Comparison of ENCODE assay signal across 20 cellular contexts in genomic region chr2:160362018-160362417, GRCh38.
A peak's percentile ranks its signal among the peaks of the same experiment; 100 is the strongest.
DNase-seq lines count a peak whose midpoint lies in the region; ATAC-seq, FAIRE-seq and TF ChIP-seq lines count a peak whose summit lies in the region.
"Had no signal": no experiment of that assay in that cellular context is flagged by ENCODE, and none has a peak within 500 bp of the region (broad histone marks: within the 10 kb centered on the region; RNA-seq: fewer than 3 reads in every experiment).

No MANE protein-coding gene starts in this region.

- H4K91ac ChIP-seq in trophoblast cell (ENCODE audit: low read depth, low read length) = no peak overlapping the region

- H3K79me1 ChIP-seq in trophoblast cell (ENCODE audit: low read length) = no peaks in the 10 kb centered on the region

- no peak overlapping the region for H3K18ac ChIP-seq in trophoblast cell (ENCODE audit: low read length)

- H3K4me1 Mint-ChIP-seq in HFFc6 (ENCODE audit: low read depth) = peaks cover 93% of the 10 kb centered on the region

- no peaks in the 10 kb centered on the region for H3K9me3 Mint-ChIP-seq in HFFc6
- H3K9me3 Mint-ChIP-seq: CD4-positive, CD25-positive, alpha-beta regulatory T cell had no signal

- FAIRE-seq in A549 (lab: Jason Lieb, UNC) = no peak
- FAIRE-seq: A204.1, G401.6, GM12891, GM19239 had no signal

- H3K9me3 ChIP-seq in A549 (no peaks in the 10 kb centered on the region), trophoblast cell (ENCODE audit: insufficient read depth, low read depth, low read length) (no peaks in the 10 kb centered on the region)
- H3K9me3 ChIP-seq: BLaER1 treated with 17β-estradiol and CSF1 and Interleukin-3, amounts not matched to agents 10 nM and 100 nM had no signal

- TF ChIP-seq EP300 in A549 (IDR thresholded peaks at IDR 0.05) = no peak

- H3K27me3 ChIP-seq in ACC112 (ENCODE audit: insufficient read depth, low read length) = no peaks in the 10 kb centered on the region
- no peaks in the 10 kb centered on the region for H3K27me3 ChIP-seq in trophoblast cell (ENCODE audit: insufficient read depth, low read length)
- H3K27me3 ChIP-seq: BLaER1 treated with 17β-estradiol and CSF1 and Interleukin-3, amounts not matched to agents 10 nM and 100 nM had no signal

- H4K8ac ChIP-seq in trophoblast cell (ENCODE audit: low read depth, low read length) = no peak overlapping the region

- CTCF ChIA-PET in A549 (lab: Yijun Ruan, JAX) = interaction anchor here (1.4 to 2.5 kb wide), 3 partner anchors 9 to 15 kb away, joined by 3 to 10 read pairs (median 4); no protein-coding TSS in a partner anchor

- no peak overlapping the region for H3K9ac ChIP-seq in trophoblast cell (ENCODE audit: low read length)
- H3K9ac ChIP-seq: BLaER1 treated with 17β-estradiol and CSF1 and Interleukin-3, amounts not matched to agents 10 nM and 100 nM; KMS-11 had no signal

- no peak for DNase-seq in A549 (ENCODE audit: low read depth in 1 of 2, low spot score in 1 of 2)
- no peak for DNase-seq in HFFc6
- DNase-seq in trophoblast cell = no peak
- DNase-seq in HuH-7.5 (ENCODE audit: low spot score) = no peak
- DNase-seq in SKM-1 (lab: John Stamatoyannopoulos, UW; ENCODE audit: unreplicated experiment) = no peak
- DNase-seq in NCI-H2107 treated with DMSO at 0.1 percent for 48 hours (lab: John Stamatoyannopoulos, UW; ENCODE audit: unreplicated experiment) = no peak
- DNase-seq: CD4-positive, CD25-positive, alpha-beta regulatory T cell; CD8-positive, alpha-beta memory T cell; COR-L47; GOT3; H7 had no signal

- H3K79me2 ChIP-seq in ACC112 (ENCODE audit: control insufficient read depth, insufficient read depth, low read length, unreplicated experiment) (peaks cover 96% of the 10 kb centered on the region), trophoblast cell (ENCODE audit: control insufficient read depth, insufficient read depth, low read length, poor library complexity) (peaks cover 4% of the 10 kb centered on the region)

- peaks cover 51% of the 10 kb centered on the region for H3K36me3 Mint-ChIP-seq in HFFc6 (ENCODE audit: low read depth)

- H4K12ac ChIP-seq in trophoblast cell (ENCODE audit: low read depth, low read length) = no peak overlapping the region

- POLR2A ChIA-PET in A549 (lab: Yijun Ruan, JAX) = no interaction called here

- H3K23ac ChIP-seq in trophoblast cell (ENCODE audit: low read length) = no peak overlapping the region

- TF ChIP-seq CTCF in A549 (IDR thresholded peaks at IDR 0.05) (no peak), HFFc6 (IDR thresholded peaks at IDR 0.05) (no peak)

- H3K4me1 ChIP-seq in A549 = peaks cover 98% of the 10 kb centered on the region
- H3K4me1 ChIP-seq in ACC112 (ENCODE audit: control insufficient read depth, insufficient read depth, low read length, unreplicated experiment) = peaks cover 75% of the 10 kb centered on the region
- H3K4me1 ChIP-seq in trophoblast cell (ENCODE audit: control insufficient read depth in 1 of 2, insufficient read depth in 2 of 2, low read length in 2 of 2) = no peaks in the 10 kb centered on the region

- H3K27ac ChIP-seq in A549 (0 out of 6 replicates have a peak overlapping the region, but pooled peaks of 1 of the 2 experiments have one; percentile 3), ACC112 (ENCODE audit: low read depth, low read length) (peak overlapping the region; percentile 13; the same call in 1 of the 2 replicates), trophoblast cell (ENCODE audit: low read depth, low read length) (no peak overlapping the region)
- H3K27ac ChIP-seq: BLaER1 treated with 17β-estradiol and CSF1 and Interleukin-3, amounts not matched to agents 10 nM and 100 nM; KMS-11 had no signal

- H3K36me3 ChIP-seq in ACC112 (ENCODE audit: insufficient read depth, low read length) (peaks cover 14% of the 10 kb centered on the region), trophoblast cell (ENCODE audit: control insufficient read depth in 1 of 2, insufficient read depth in 2 of 2, low read length in 2 of 2) (peaks cover 7 to 13% of the 10 kb centered on the region in 2 experiments)

- no peaks in the 10 kb centered on the region for H3K27me3 Mint-ChIP-seq in HFFc6 (ENCODE audit: insufficient read depth)
- H3K27me3 Mint-ChIP-seq: B cell; CD4-positive, CD25-positive, alpha-beta regulatory T cell; CD8-positive, alpha-beta memory T cell had no signal

- no peak overlapping the region for H2BK12ac ChIP-seq in trophoblast cell (ENCODE audit: low read length)

- no peak overlapping the region for H3K4me3 ChIP-seq in A549
- no peak overlapping the region for H3K4me3 ChIP-seq in ACC112 (ENCODE audit: low read depth, low read length)
- no peak overlapping the region for H3K4me3 ChIP-seq in trophoblast cell (ENCODE audit: low read depth, low read length)
- H3K4me3 ChIP-seq: BLaER1 treated with 17β-estradiol and CSF1 and Interleukin-3, amounts not matched to agents 10 nM and 100 nM had no signal

- no peak overlapping the region for H3K14ac ChIP-seq in trophoblast cell (ENCODE audit: low read length)

- H3K4me2 ChIP-seq in A549 = no peak overlapping the region
- no peak overlapping the region for H3K4me2 ChIP-seq in trophoblast cell (ENCODE audit: low read length)
- H3K4me2 ChIP-seq: BLaER1 treated with 17β-estradiol and CSF1 and Interleukin-3, amounts not matched to agents 10 nM and 100 nM; KMS-11 had no signal

- H2BK120ac ChIP-seq in trophoblast cell (ENCODE audit: insufficient read depth, low read length, poor library complexity) = no peak overlapping the region

- no peak overlapping the region for H3K4me3 Mint-ChIP-seq in HFFc6
- H3K4me3 Mint-ChIP-seq: B cell; CD4-positive, CD25-positive, alpha-beta regulatory T cell; CD8-positive, alpha-beta memory T cell had no signal

- ATAC-seq in A549 = no peak
- ATAC-seq: HCT116 had no signal

- no peak for TF ChIP-seq POLR2A in A549 (IDR thresholded peaks at IDR 0.05; ENCODE audit: low read length)

- no peak overlapping the region for H2BK5ac ChIP-seq in trophoblast cell (ENCODE audit: low read depth, low read length, poor library complexity)

- no peak overlapping the region for H2AK5ac ChIP-seq in trophoblast cell (ENCODE audit: low read length)

- no peak for TF ChIP-seq RAD21 in A549 (conservative IDR thresholded peaks at IDR 0.05 in 1 of 2, IDR thresholded peaks at IDR 0.05 in 1 of 2)

- peak overlapping the region; percentile 17; the same call in 1 of the 2 replicates for H3K27ac Mint-ChIP-seq in HFFc6
- H3K27ac Mint-ChIP-seq: B cell; CD4-positive, CD25-positive, alpha-beta regulatory T cell had no signal

- H3K4ac ChIP-seq in trophoblast cell (ENCODE audit: low read depth, low read length) = peak overlapping the region; percentile 46

- 83% methylated on average over 4 of the region's 4 CpGs for WGBS in A549 (ENCODE audit: missing lambda C conversion rate)
- WGBS in trophoblast cell (ENCODE audit: extremely low coverage, insufficient coverage, insufficient read length) = no CpG with 5 or more reads among the region's 4 CpGs

- H2AFZ ChIP-seq in ACC112 (ENCODE audit: low read length, unreplicated experiment) (no peak overlapping the region), trophoblast cell (ENCODE audit: insufficient read depth, low read length, poor library complexity) (no peak overlapping the region)

TF ChIP-seq in A549, 52 proteins besides CTCF, POLR2A, EP300 and RAD21:
- TF ChIP-seq SREBF2 (IDR thresholded peaks at IDR 0.05) (no peak), MAFK (IDR thresholded peaks at IDR 0.05; ENCODE audit: partially characterized antibody) (peak; percentile 27)
